ENCODE assay signal across 25 cellular contexts in the genomic region with DNA sequence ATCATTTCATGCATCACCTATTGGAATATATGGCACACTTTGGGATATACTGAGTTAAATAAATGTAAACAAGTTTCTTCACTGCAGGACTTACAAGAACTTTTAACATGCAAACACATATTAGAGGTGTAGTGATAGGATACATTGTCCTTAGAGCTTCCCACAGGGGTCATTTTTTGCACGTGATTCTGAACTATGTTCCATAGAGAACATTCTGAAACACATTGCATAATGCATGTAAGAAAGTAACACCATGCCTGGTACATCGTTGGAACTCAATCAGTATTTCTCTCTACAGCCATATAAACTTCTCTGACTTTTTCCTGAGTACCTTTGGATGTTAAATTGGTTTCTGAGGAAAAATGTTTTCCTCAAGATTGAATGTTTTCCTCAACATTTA. TPM values are rescaled to one million over a fixed set of nuclear protein-coding genes. Genes with fewer than 3 reads are reported as not detected.
"Had no signal": no experiment of that assay in that cellular context is flagged by ENCODE, and none has a peak within 500 bp of the region (broad histone marks: within the 10 kb centered on the region; RNA-seq: fewer than 3 reads in every experiment).

No MANE protein-coding gene starts in this region.

- H3K27me3 ChIP-seq: Peyer's patch had no signal

- H3K36me3 ChIP-seq: Peyer's patch, WERI-Rb-1 had no signal

- H3K27ac ChIP-seq: Peyer's patch, RWPE1, SK-N-MC, WERI-Rb-1 had no signal

- DNase-seq: activated CD4-positive, alpha-beta memory T cell treated with anti-CD3 and anti-CD28 coated beads, Interleukin-2, amount 10 ng/mL, durations not matched to agents 7 days and 5 days; activated CD4-positive, alpha-beta T cell treated with anti-CD3 and anti-CD28 coated beads for 36 hours; activated CD4-positive, alpha-beta T cell treated with anti-CD3 and anti-CD28 coated beads, Interleukin-2, amount 50 U/mL, for 1 hour; activated gamma-delta T cell; activated naive CD4-positive, alpha-beta T cell treated with anti-CD3 and anti-CD28 coated beads for 36 hours; activated T-cell treated with anti-CD3 and anti-CD28 coated beads for 4 hours; activated T-cell treated with anti-CD3 and anti-CD28 coated beads, Interleukin-2, amount 50 U/mL, for 48 hours; Karpas-422; NCI-H1105 treated with DMSO at 0.1 percent for 48 hours; NCI-H1436 treated with DMSO at 0.1 percent for 48 hours; NCI-H187; NCI-H2081; NCI-H510A treated with DMSO at 0.1 percent for 48 hours; NCI-H69; NK-92 treated with Interleukin-12 subunit alpha and Interleukin-12 subunit beta, amount 100 ng/mL, for 24 hours; Peyer's patch; SHP77 treated with DMSO at 0.1 percent for 48 hours; T-helper 1 cell; WERI-Rb-1 had no signal

- H3K4me3 ChIP-seq: K562, Peyer's patch, SK-N-MC had no signal

- ATAC-seq: activated CD4-positive, alpha-beta T cell treated with anti-CD3 and anti-CD28 coated beads for 36 hours; activated T-helper 17 cell treated with anti-CD3 and anti-CD28 coated beads, Interleukin-2, amount 50 U/mL, for 72 hours; K562 had no signal

- H3K9me3 ChIP-seq: Peyer's patch had no signal

RNA-seq across cellular contexts. Expression of gene MRAS, which starts 28.3 kb away (rescaled TPM):
- total RNA-seq: activated CD4-positive, alpha-beta memory T cell treated with anti-CD3 and anti-CD28 coated beads, Interleukin-2, amount 10 ng/mL, durations not matched to agents 7 days and 5 days; activated CD8-positive, alpha-beta memory T cell treated with anti-CD3 and anti-CD28 coated beads for 36 hours; T-helper 2 cell treated with Interferon-gamma antibody and Interleukin-4, amounts not matched to agents 100 ng/mL and 5 ng/mL, for 36 hours had no signal

RNA-seq across cellular contexts. Expression of gene NME9, which starts 47.0 kb away (rescaled TPM):
- total RNA-seq: activated CD8-positive, alpha-beta memory T cell treated with anti-CD3 and anti-CD28 coated beads for 36 hours; K562; Peyer's patch; T-helper 2 cell treated with Interferon-gamma antibody and Interleukin-4, amounts not matched to agents 100 ng/mL and 5 ng/mL, for 36 hours had no signal

RNA-seq across cellular contexts. Expression of gene ESYT3, which starts 57.8 kb away (rescaled TPM):
- total RNA-seq: K562 had no signal
- polyA plus RNA-seq: K562 had no signal
